18 cellular contexts compared by ENCODE assay signal in the genomic region with DNA sequence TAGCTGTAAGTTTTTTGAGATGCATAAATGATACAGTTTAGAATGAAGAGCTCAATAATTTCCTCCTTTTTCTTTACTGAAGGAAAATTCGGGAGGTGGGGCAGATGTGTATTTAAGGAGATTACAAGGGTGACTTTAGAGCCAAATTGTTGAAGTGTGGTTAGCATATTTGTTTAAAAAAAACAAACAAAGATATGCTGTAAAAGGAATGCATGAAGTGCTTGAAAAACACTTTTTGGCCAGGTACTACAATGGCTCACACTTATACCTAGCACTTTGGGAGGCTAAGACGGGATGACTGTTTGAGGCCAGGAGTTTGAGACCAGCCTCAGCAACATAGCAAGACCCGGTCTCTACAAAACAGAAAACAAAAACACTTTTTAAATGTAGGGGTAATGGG.
"Had no signal": no experiment of that assay in that cellular context is flagged by ENCODE, and none has a peak within 500 bp of the region (broad histone marks: within the 10 kb centered on the region; RNA-seq: fewer than 3 reads in every experiment).

No MANE protein-coding gene starts in this region.

- H3K36me3 ChIP-seq: thoracic aorta had no signal

- H3K27ac ChIP-seq: brain microvascular endothelial cell, parathyroid adenoma had no signal

- H3K9me3 Mint-ChIP-seq: activated CD4-positive, alpha-beta T cell treated with anti-CD3 and anti-CD28 coated beads, Interleukin-2, amount 10 ng/mL, durations not matched to agents 24 days and 14 days; activated T-cell treated with anti-CD3 and anti-CD28 coated beads, Interleukin-2, amount 50 U/mL, for 72 hours; central memory CD8-positive, alpha-beta T cell; neural crest cell had no signal

- H3K4me1 ChIP-seq: parathyroid adenoma had no signal

- H3K27me3 ChIP-seq: brain microvascular endothelial cell, stomach had no signal

- ATAC-seq: activated CD8-positive, alpha-beta T cell treated with anti-CD3 and anti-CD28 coated beads, Interleukin-2, amount 10 ng/mL, durations not matched to agents 7 days and 5 days; activated T-cell treated with anti-CD3 and anti-CD28 coated beads, Interleukin-2, amount 50 U/mL, for 72 hours had no signal

- H3K4me1 Mint-ChIP-seq: neural crest cell had no signal

- H2AFZ ChIP-seq: parathyroid adenoma had no signal

- H3K9ac ChIP-seq: parathyroid adenoma had no signal

- H3K4me3 ChIP-seq: stomach, thoracic aorta had no signal

- H3K27ac Mint-ChIP-seq: activated CD4-positive, alpha-beta T cell treated with anti-CD3 and anti-CD28 coated beads, Interleukin-2, amount 10 ng/mL, durations not matched to agents 24 days and 14 days; activated CD8-positive, alpha-beta T cell treated with anti-CD3 and anti-CD28 coated beads, Interleukin-2, amount 10 ng/mL, durations not matched to agents 7 days and 5 days; activated naive CD8-positive, alpha-beta T cell; activated T-cell treated with anti-CD3 and anti-CD28 coated beads, Interleukin-2, amount 50 U/mL, for 72 hours had no signal

- H3K4me3 Mint-ChIP-seq: activated CD4-positive, alpha-beta T cell treated with anti-CD3 and anti-CD28 coated beads, Interleukin-2, amount 10 ng/mL, durations not matched to agents 24 days and 14 days; activated CD8-positive, alpha-beta T cell treated with anti-CD3 and anti-CD28 coated beads, Interleukin-2, amount 10 ng/mL, durations not matched to agents 7 days and 5 days; activated naive CD8-positive, alpha-beta T cell; activated T-cell treated with anti-CD3 and anti-CD28 coated beads, Interleukin-2, amount 50 U/mL, for 72 hours; central memory CD8-positive, alpha-beta T cell; neural crest cell had no signal

- H3K9me3 ChIP-seq: stomach, thoracic aorta had no signal

- H3K27me3 Mint-ChIP-seq: activated CD4-positive, alpha-beta T cell treated with anti-CD3 and anti-CD28 coated beads, Interleukin-2, amount 10 ng/mL, durations not matched to agents 24 days and 14 days; activated naive CD8-positive, alpha-beta T cell; central memory CD8-positive, alpha-beta T cell had no signal

- DNase-seq: activated CD4-positive, alpha-beta T cell treated with anti-CD3 and anti-CD28 coated beads, Interleukin-2, amount 10 ng/mL, durations not matched to agents 24 days and 14 days; activated CD4-positive, CD25-positive, alpha-beta regulatory T cell; activated CD8-positive, alpha-beta memory T cell treated with anti-CD3 and anti-CD28 coated beads, Interleukin-2, amount 50 U/mL, for 4 hours; activated CD8-positive, alpha-beta T cell treated with anti-CD3 and anti-CD28 coated beads, Interleukin-2, amount 10 ng/mL, durations not matched to agents 7 days and 5 days; activated gamma-delta T cell; activated T-cell treated with anti-CD3 and anti-CD28 coated beads, Interleukin-2, amount 50 U/mL, for 72 hours; amniotic stem cell; brain microvascular endothelial cell; effector CD8-positive, alpha-beta T cell; head of caudate nucleus; kidney glomerular epithelial cell; stimulated activated CD4-positive, alpha-beta T cell treated with anti-CD3 and anti-CD28 coated beads, Interleukin-1b, Interleukin-23, amount 100 ng/mL, for 48 hours; stomach had no signal
